In genomic region chr6:136641166-136641565, GRCh38 we compare ENCODE assay signal across 22 cellular contexts.
DNase-seq lines count a peak whose midpoint lies in the region; ATAC-seq and TF ChIP-seq lines count a peak whose summit lies in the region.
"Had no signal": no experiment of that assay in that cellular context is flagged by ENCODE, and none has a peak within 500 bp of the region (broad histone marks: within the 10 kb centered on the region; RNA-seq: fewer than 3 reads in every experiment).

No MANE protein-coding gene starts in this region.

- H3K9ac ChIP-seq in subcutaneous abdominal adipose tissue (ENCODE audit: low read length in 5 of 5): no peak overlapping the region
- H3K9ac ChIP-seq: BLaER1 had no signal

- H3K9me3 ChIP-seq in subcutaneous abdominal adipose tissue (ENCODE audit: control insufficient read depth in 5 of 5, low read length in 5 of 5): no peaks in the 10 kb centered on the region
- H3K9me3 ChIP-seq: BLaER1 had no signal

- DNase-seq in AG10803 (ENCODE audit: low read depth) (peak; percentile 16), choroid plexus epithelial cell (ENCODE audit: low read depth) (peak; percentile 53), fibroblast of villous mesenchyme (ENCODE audit: low read depth) (peak; percentile 72), NCI-H446 (lab: John Stamatoyannopoulos, UW) (no peak)
- DNase-seq: 8988T; CD4-positive, CD25-positive, alpha-beta regulatory T cell; DMS53; H7; Karpas-422; NCI-H1092 treated with DMSO at 0.1 percent for 48 hours; NCI-H1436; NCI-H187; NCI-H2107; NCI-H524 treated with DMSO at 0.1 percent for 48 hours; NCI-H774; SIG-M5 had no signal

- ATAC-seq in HG03135 (IDR thresholded peaks at IDR 0.05; ENCODE audit: unreplicated experiment): no peak
- ATAC-seq in HG02642 (IDR thresholded peaks at IDR 0.05; ENCODE audit: poor library complexity, unreplicated experiment): no peak

- H3K27ac ChIP-seq in subcutaneous abdominal adipose tissue (ENCODE audit: low read depth, low read length): peak overlapping the region; percentile 51
- H3K27ac ChIP-seq: BLaER1, HL-60, SK-N-MC had no signal

- no peak overlapping the region for H3K4me3 ChIP-seq in AG10803 (ENCODE audit: low read length)
- no peak overlapping the region for H3K4me3 ChIP-seq in choroid plexus epithelial cell (ENCODE audit: low read depth, low read length)
- no peak overlapping the region for H3K4me3 ChIP-seq in fibroblast of villous mesenchyme (ENCODE audit: low read depth, low read length)
- H3K4me3 ChIP-seq in subcutaneous abdominal adipose tissue (ENCODE audit: low read depth in 1 of 5, low read length in 5 of 5): no peak overlapping the region
- H3K4me3 ChIP-seq: BLaER1, SK-N-MC had no signal

- peaks cover 7 to 18% (median 12%) of the 10 kb centered on the region in 5 donors for H3K36me3 ChIP-seq in subcutaneous abdominal adipose tissue (ENCODE audit: control insufficient read depth in 5 of 5, insufficient read depth in 5 of 5, low read length in 5 of 5)

- TF ChIP-seq CTCF in AG10803 (conservative IDR thresholded peaks at IDR 0.05; ENCODE audit: low read length) (no peak), choroid plexus epithelial cell (conservative IDR thresholded peaks at IDR 0.05; ENCODE audit: low read depth, low read length) (no peak), fibroblast of villous mesenchyme (IDR thresholded peaks at IDR 0.05; ENCODE audit: insufficient read depth, low read depth, low read length) (no peak)

- H3K4me1 ChIP-seq in subcutaneous abdominal adipose tissue (ENCODE audit: control insufficient read depth in 5 of 5, insufficient read depth in 5 of 5, low read length in 5 of 5): peaks cover 0 to 27% (median 20%) of the 10 kb centered on the region in 5 donors

- no peaks in the 10 kb centered on the region for H3K27me3 ChIP-seq in subcutaneous abdominal adipose tissue (ENCODE audit: control insufficient read depth in 5 of 5, insufficient read depth in 4 of 5, low read length in 5 of 5)
- H3K27me3 ChIP-seq: BLaER1 had no signal

Comparison
In these comparisons a context has a peak if more than half of its experiments do, and no peak if none do; other contexts are left out.
1. DNase-seq: peak in AG10803 (single experiment), choroid plexus epithelial cell (single experiment) and fibroblast of villous mesenchyme (single experiment); none in NCI-H446 (0 of 2).